Comparison of ENCODE assay signal across 15 cellular contexts in the genomic region with DNA sequence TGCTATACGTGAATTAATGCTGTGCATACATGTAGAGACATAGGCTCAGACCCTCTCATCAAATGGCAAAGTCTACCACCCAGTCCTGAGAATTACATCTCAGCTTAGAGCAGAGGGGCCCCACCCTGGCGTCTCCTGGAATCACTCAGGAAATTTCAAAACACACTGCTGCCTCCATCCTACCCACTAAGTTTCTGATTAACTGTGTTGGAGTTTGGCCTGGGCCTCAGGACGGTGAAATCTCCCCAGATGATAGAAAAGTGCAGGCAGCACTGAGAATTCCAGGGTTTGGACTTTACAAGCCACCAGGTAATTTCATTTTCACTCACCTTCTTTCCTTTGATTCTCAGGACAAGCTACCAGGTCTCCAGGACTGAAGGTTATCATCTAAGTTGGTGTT. TPM values are rescaled to one million over a fixed set of nuclear protein-coding genes. Genes with fewer than 3 reads are reported as not detected.
"Had no signal": no experiment of that assay in that cellular context is flagged by ENCODE, and none has a peak within 500 bp of the region (broad histone marks: within the 10 kb centered on the region; RNA-seq: fewer than 3 reads in every experiment).

No MANE protein-coding gene starts in this region.

- H3K4me3 ChIP-seq: adrenal gland, gastroesophageal sphincter, skin epidermis, transverse colon had no signal

- H3K36me3 Mint-ChIP-seq: stimulated activated effector memory CD8-positive, alpha-beta T cell treated with anti-CD3 and anti-CD28 coated beads, Interleukin-12 subunit alpha, Interleukin-12 subunit beta, amount 100 ng/mL, for 72 hours had no signal

- ATAC-seq: gastroesophageal sphincter; stimulated activated effector memory CD8-positive, alpha-beta T cell treated with anti-CD3 and anti-CD28 coated beads, Interleukin-12 subunit alpha, Interleukin-12 subunit beta, amount 100 ng/mL, for 72 hours had no signal

- H3K27me3 ChIP-seq: adrenal gland, gastroesophageal sphincter, transverse colon had no signal

- H3K36me3 ChIP-seq: adrenal gland, gastroesophageal sphincter, transverse colon had no signal

- H3K4me3 Mint-ChIP-seq: stimulated activated effector memory CD8-positive, alpha-beta T cell treated with anti-CD3 and anti-CD28 coated beads, Interleukin-12 subunit alpha, Interleukin-12 subunit beta, amount 100 ng/mL, for 72 hours; T-helper 2 cell treated with Interferon-gamma antibody and Interleukin-4, amounts not matched to agents 5 μg/mL and 100 μg/mL, for 36 hours had no signal

- H3K27ac Mint-ChIP-seq: stimulated activated effector memory CD8-positive, alpha-beta T cell treated with anti-CD3 and anti-CD28 coated beads, Interleukin-12 subunit alpha, Interleukin-12 subunit beta, amount 100 ng/mL, for 72 hours; T-helper 2 cell treated with Interferon-gamma antibody and Interleukin-4, amounts not matched to agents 5 μg/mL and 100 μg/mL, for 36 hours had no signal

- DNase-seq: activated CD4-positive, CD25-positive, alpha-beta regulatory T cell treated with anti-CD3 and anti-CD28 coated beads, Interleukin-2, amount 50 U/mL, for 72 hours; activated effector memory CD4-positive, alpha-beta T cell treated with Interleukin-2 at 50 U/mL for 16 hours; activated T-cell treated with anti-CD3 and anti-CD28 coated beads for 4 hours; adrenal gland; central memory CD4-positive, alpha-beta T cell; cortex of kidney; kidney glomerular epithelial cell; transverse colon had no signal

- H3K4me1 ChIP-seq: adrenal gland, gastroesophageal sphincter, transverse colon had no signal

- H3K9me3 ChIP-seq: adrenal gland, gastroesophageal sphincter, transverse colon had no signal

- H3K27ac ChIP-seq: adrenal gland, gastroesophageal sphincter, skin epidermis, transverse colon had no signal

RNA-seq across cellular contexts. Expression of a gene that starts 3.3 kb away (rescaled TPM):
- total RNA-seq: activated CD8-positive, alpha-beta memory T cell treated with anti-CD3 and anti-CD28 coated beads for 36 hours; epithelial cell of proximal tubule; gastroesophageal sphincter; lower leg skin had no signal
